Comparison of ENCODE assay signal across 8 cellular contexts in the genomic region with DNA sequence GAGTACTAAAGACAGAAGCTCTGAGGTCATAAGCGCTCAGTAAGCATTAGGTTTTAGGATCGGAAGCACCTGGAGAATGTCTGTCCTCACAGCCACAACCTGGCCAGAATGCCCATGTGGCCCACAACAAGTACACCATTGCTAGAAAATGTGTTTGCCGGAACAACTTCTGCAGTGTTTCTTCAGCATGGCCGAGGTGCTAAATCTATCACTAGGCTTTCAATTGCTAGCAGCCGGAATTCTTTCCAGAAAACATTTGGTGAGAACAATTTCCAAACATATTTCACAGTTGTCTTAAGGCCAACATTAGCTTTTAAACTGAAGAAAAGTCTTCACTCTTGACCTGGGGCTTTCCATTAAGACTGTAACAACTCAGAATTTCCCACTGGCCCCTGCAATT.
"Had no signal": no experiment of that assay in that cellular context is flagged by ENCODE, and none has a peak within 500 bp of the region (broad histone marks: within the 10 kb centered on the region; RNA-seq: fewer than 3 reads in every experiment).

No MANE protein-coding gene starts in this region.

- H3K4me3 ChIP-seq: GM12878 had no signal

- FAIRE-seq: G401.6, GM12878, GM12891, GM12892, GM18507, GM19239 had no signal

- ATAC-seq: GM12878 had no signal

- DNase-seq: GDM1, GF-D8 had no signal
